Comparison of ENCODE assay signal across 8 cellular contexts in genomic region chr17:81396722-81397313, GRCh38. TPM values are rescaled to one million over a fixed set of nuclear protein-coding genes. Genes with fewer than 3 reads are reported as not detected.
DNase-seq lines count a peak whose midpoint lies in the region; ATAC-seq, FAIRE-seq and TF ChIP-seq lines count a peak whose summit lies in the region.

No MANE protein-coding gene starts in this region.

- no peaks in the 10 kb centered on the region for H3K79me1 ChIP-seq in H1 (ENCODE audit: low read depth, low read length)

- H3K9me3 ChIP-seq in H1 (ENCODE audit: insufficient read depth in 2 of 2, low read depth in 1 of 2, low read length in 1 of 2) (no peaks in the 10 kb centered on the region), mucosa of rectum (ENCODE audit: control insufficient read depth in 2 of 2, low read length in 2 of 2) (no peaks in the 10 kb centered on the region)

- no peak overlapping the region for H3K4ac ChIP-seq in H1 (replicated peaks; ENCODE audit: insufficient read length, low read depth, low read length)

- H2BK12ac ChIP-seq in H1 (ENCODE audit: low read depth, low read length) = 0 out of 2 replicates have a peak overlapping the region, but pooled peaks have one; percentile 50

- TF ChIP-seq EP300 in H1 (IDR thresholded peaks at IDR 0.05; ENCODE audit: borderline replicate concordance in 1 of 2, low read depth in 2 of 2, low read length in 2 of 2) = no peak

- H2BK120ac ChIP-seq in H1 (replicated peaks; ENCODE audit: low read depth, low read length) = peak overlapping the region; percentile 43

- H3K18ac ChIP-seq in H1 (ENCODE audit: extremely low read depth, low read length) = peak overlapping the region; percentile 38

- H3K23me2 ChIP-seq in H1 (ENCODE audit: low read depth, low read length) = peaks cover 33% of the 10 kb centered on the region

- peak overlapping the region; percentile 28 for H3K27ac ChIP-seq in H1 (ENCODE audit: low read depth, low read length)
- H3K27ac ChIP-seq in mucosa of rectum (ENCODE audit: low read depth in 2 of 2, low read length in 2 of 2) = peak overlapping the region; percentile 87 to 91

- DNase-seq in CD1c-positive myeloid dendritic cell (ENCODE audit: extremely low spot score) = peak; percentile 81
- DNase-seq in KBM-7 = peak; percentile 71
- DNase-seq in T1000 (lab: John Stamatoyannopoulos, UW) = peak; percentile 36
- DNase-seq in H1 (ENCODE audit: low read depth in 1 of 2, low spot score in 2 of 2) = peak in 1 of 2 experiments; percentile 85

- H3K14ac ChIP-seq in H1 (ENCODE audit: insufficient read length) = no peak overlapping the region

- H4K91ac ChIP-seq in H1 (replicated peaks; ENCODE audit: insufficient read length, low read length) = peak overlapping the region; percentile 65

- H3K9ac ChIP-seq in H1 (replicated peaks in 1 of 4; ENCODE audit: extremely low read depth in 1 of 4, low read depth in 3 of 4, low read length in 3 of 4) = peak overlapping the region; percentile 45 to 89 (median 76)
- H3K9ac ChIP-seq in mucosa of rectum (ENCODE audit: low read depth in 1 of 2, low read length in 2 of 2) = peak overlapping the region; percentile 86 to 97

- no peak overlapping the region for H2BK20ac ChIP-seq in H1 (ENCODE audit: low read length)

- TF ChIP-seq RAD21 in H1 (IDR thresholded peaks at IDR 0.05 in 1 of 2, conservative IDR thresholded peaks at IDR 0.05 in 1 of 2; ENCODE audit: low read depth in 2 of 2, low read length in 2 of 2) = no peak

- H4K8ac ChIP-seq in H1 (ENCODE audit: extremely low read depth, insufficient read depth, low read length) = peak overlapping the region; percentile 93

- no peak overlapping the region for H3K23ac ChIP-seq in H1 (ENCODE audit: insufficient read length)

- CTCF ChIA-PET in H1 (lab: Charles Lee; ENCODE audit: partially characterized antibody) = interaction anchor here (0.8 to 2.9 kb wide), 11 partner anchors 10 to 121 kb away, joined by 3 to 15 read pairs (median 3); no protein-coding TSS in a partner anchor

- H4K20me1 ChIP-seq in H1 (replicated peaks in 1 of 2; ENCODE audit: control insufficient read depth in 1 of 2, insufficient read depth in 2 of 2, low read length in 2 of 2) = peaks cover 0 to 5% of the 10 kb centered on the region in 2 experiments

- H3K56ac ChIP-seq in H1 (replicated peaks; ENCODE audit: insufficient read length, low read depth, low read length) = no peak overlapping the region

- H3K27me3 ChIP-seq in H1 (replicated peaks in 1 of 4; ENCODE audit: control insufficient read depth in 3 of 4, extremely low read depth in 1 of 4, insufficient read depth in 3 of 4, low read length in 3 of 4) = peaks cover 40 to 62% (median 55%) of the 10 kb centered on the region in 4 experiments; a peak in 6 of 7 replicates
- H3K27me3 ChIP-seq in mucosa of rectum (ENCODE audit: control insufficient read depth in 2 of 2, insufficient read depth in 2 of 2, low read length in 2 of 2) = peaks cover 0 to 4% of the 10 kb centered on the region in 2 donors

- H3K4me1 ChIP-seq in H1 (replicated peaks in 1 of 4; ENCODE audit: control insufficient read depth in 3 of 4, insufficient read depth in 4 of 4, low read length in 3 of 4) = peaks cover 7 to 39% (median 29%) of the 10 kb centered on the region in 4 experiments
- peaks cover 31 to 39% of the 10 kb centered on the region in 2 donors for H3K4me1 ChIP-seq in mucosa of rectum (ENCODE audit: control insufficient read depth in 2 of 2, insufficient read depth in 2 of 2, low read length in 2 of 2)

- WGBS in H1 (ENCODE audit: extremely low coverage in 1 of 2, insufficient coverage in 1 of 2, insufficient read length in 1 of 2, insufficient replicate concordance in 2 of 2, low coverage in 1 of 2, low lambda C conversion rate in 2 of 2, missing lambda C conversion rate in 1 of 2), 2 experiments = 1% methylated on average over 40 of the region's 61 CpGs; no CpG with 5 or more reads in 1 of the 2 experiments

- ATAC-seq in GM18867 (IDR thresholded peaks at IDR 0.05; ENCODE audit: unreplicated experiment) = no peak
- ATAC-seq in GM21723 (IDR thresholded peaks at IDR 0.05; ENCODE audit: unreplicated experiment) = no peak
- no peak for ATAC-seq in GM19035 (IDR thresholded peaks at IDR 0.05; ENCODE audit: unreplicated experiment)

- no peak overlapping the region for H2BK15ac ChIP-seq in H1 (ENCODE audit: low read length)

- peak overlapping the region; percentile 52; the same call in 1 of the 2 replicates for H2BK5ac ChIP-seq in H1 (ENCODE audit: low read depth, low read length)

- no peak overlapping the region for H2AK5ac ChIP-seq in H1 (ENCODE audit: low read depth, low read length)

- peak overlapping the region; percentile 76 to 92 for H3K4me2 ChIP-seq in H1 (ENCODE audit: insufficient read depth in 1 of 2, low read depth in 2 of 2, low read length in 2 of 2)

- POLR2A ChIA-PET in H1 (lab: Charles Lee; ENCODE audit: partially characterized antibody) = interaction anchor here (0.6 to 2.5 kb wide), 14 partner anchors 9 to 252 kb away, joined by 3 to 21 read pairs (median 4); partner anchors contain the start of genes ACTG1, FAAP100, NDUFAF8 and TEPSIN

- H4K5ac ChIP-seq in H1 (ENCODE audit: insufficient read length, low read depth, low read length) = peak overlapping the region; percentile 78

- in situ Hi-C loops in KBM-7 (cut with MboI; ENCODE audit: low pct_unique_long_range_greater_than_20kb, low sequenced_read_pairs) = no loop called here

- H3K36me3 ChIP-seq in H1 (ENCODE audit: control insufficient read depth in 2 of 4, insufficient read depth in 4 of 4, low read length in 3 of 4) (no peaks in the 10 kb centered on the region; a peak in 1 of 8 replicates), mucosa of rectum (ENCODE audit: control insufficient read depth in 2 of 2, insufficient read depth in 2 of 2, low read length in 2 of 2) (no peaks in the 10 kb centered on the region)

- H3K4me3 ChIP-seq in H1 (ENCODE audit: extremely low read depth in 1 of 4, insufficient read depth in 2 of 4, low read depth in 3 of 4, low read length in 4 of 4) (peak overlapping the region; percentile 37 to 65 (median 47)), mucosa of rectum (ENCODE audit: low read length in 2 of 2) (peak overlapping the region; percentile 77 to 78)

- no peak for TF ChIP-seq CTCF in H1 (IDR thresholded peaks at IDR 0.05; ENCODE audit: control extremely low read depth in 1 of 3, insufficient read depth in 1 of 3, low read depth in 1 of 3, low read length in 3 of 3)

- TF ChIP-seq POLR2A in H1 (IDR thresholded peaks at IDR 0.05; ENCODE audit: control extremely low read depth in 1 of 2, low read depth in 2 of 2, low read length in 2 of 2) = peak in 1 of 2 experiments; percentile 45; a peak in 2 of 3 replicates

- H3K79me2 ChIP-seq in H1 (ENCODE audit: control insufficient read depth in 1 of 2, insufficient read depth in 2 of 2, low read length in 2 of 2) = no peaks in the 10 kb centered on the region

- no peak overlapping the region for H2AFZ ChIP-seq in H1 (ENCODE audit: low read length)

- FAIRE-seq in H1 (lab: Jason Lieb, UNC) = no peak

TF ChIP-seq in H1, 55 proteins besides CTCF, POLR2A, EP300 and RAD21 (continues in another document):
- TF ChIP-seq TAF1 (IDR thresholded peaks at IDR 0.05; ENCODE audit: low read depth, low read length) = peak; percentile 70
- no peak for TF ChIP-seq BACH1 (IDR thresholded peaks at IDR 0.05; ENCODE audit: low read length)
- TF ChIP-seq TBP (IDR thresholded peaks at IDR 0.05; ENCODE audit: low read depth, low read length) = no peak; the same call in 1 of the 2 replicates
- TF ChIP-seq ATF2 (IDR thresholded peaks at IDR 0.05; ENCODE audit: low read length) = no peak
- TF ChIP-seq RFX5 (IDR thresholded peaks at IDR 0.05; ENCODE audit: borderline replicate concordance, low read depth, low read length) = no peak
- peak; percentile 66; the same call in 1 of the 2 replicates for TF ChIP-seq E2F6 (IDR thresholded peaks at IDR 0.05)
- TF ChIP-seq RBBP5 (IDR thresholded peaks at IDR 0.05; ENCODE audit: borderline replicate concordance, low read depth, low read length) = peak; percentile 59
- TF ChIP-seq SIN3A (conservative IDR thresholded peaks at IDR 0.05 in 1 of 2, IDR thresholded peaks at IDR 0.05 in 1 of 2; ENCODE audit: low read depth in 1 of 2, low read length in 2 of 2) = no peak
- TF ChIP-seq MAX (IDR thresholded peaks at IDR 0.05) = peak; percentile 15; the same call in 1 of the 2 replicates
- no peak for TF ChIP-seq CBX5 (IDR thresholded peaks at IDR 0.05; ENCODE audit: low read depth, low read length)
- no peak for TF ChIP-seq CHD1 (IDR thresholded peaks at IDR 0.05; ENCODE audit: low read depth, low read length)
- no peak for TF ChIP-seq TCF12 (IDR thresholded peaks at IDR 0.05; ENCODE audit: low read depth, low read length)
- TF ChIP-seq JUN (IDR thresholded peaks at IDR 0.05; ENCODE audit: low read depth, low read length) = no peak

RNA-seq across cellular contexts. Expression of gene BAHCC1, which starts 1.6 kb away (rescaled TPM):
- total RNA-seq in H1 (2021; fragmentation: NEBNext Ultra II Directional; extraction: Animal tissue kit (Norgen Biotek cat#: 25700)) = 0.58 and 0.71 TPM in 2 replicates
- polyA plus RNA-seq in H1 (2011; rRNA removed) = 0.26 and 0.61 TPM in 2 replicates
- polyA plus RNA-seq in H1 (2011; cell fraction: cytosol; rRNA removed) = 0.47 TPM
- 2.9 TPM for polyA plus RNA-seq in H1 (2011; cell fraction: nucleus; rRNA removed)
- 0.44 to 0.98 TPM (median 0.89 TPM) in 4 replicates for polyA plus RNA-seq in H1 (2012, experiment 1 of 2)
- 0.58 TPM for polyA plus RNA-seq in H1 (2012, experiment 2 of 2)
- polyA plus RNA-seq in H1 (2013, experiment 1 of 2) = 0.45 TPM
- 0.50 TPM for polyA plus RNA-seq in H1 (2013, experiment 2 of 2)
- 0.88 and 0.95 TPM in 2 replicates for polyA minus RNA-seq in H1 (2011; rRNA and poly(A)+ RNA removed)
- 3.2 TPM for polyA minus RNA-seq in H1 (2011; cell fraction: cytosol; rRNA and poly(A)+ RNA removed)
- 1.3 TPM for polyA minus RNA-seq in H1 (2011; cell fraction: nucleus; rRNA and poly(A)+ RNA removed)
